In the genomic region with DNA sequence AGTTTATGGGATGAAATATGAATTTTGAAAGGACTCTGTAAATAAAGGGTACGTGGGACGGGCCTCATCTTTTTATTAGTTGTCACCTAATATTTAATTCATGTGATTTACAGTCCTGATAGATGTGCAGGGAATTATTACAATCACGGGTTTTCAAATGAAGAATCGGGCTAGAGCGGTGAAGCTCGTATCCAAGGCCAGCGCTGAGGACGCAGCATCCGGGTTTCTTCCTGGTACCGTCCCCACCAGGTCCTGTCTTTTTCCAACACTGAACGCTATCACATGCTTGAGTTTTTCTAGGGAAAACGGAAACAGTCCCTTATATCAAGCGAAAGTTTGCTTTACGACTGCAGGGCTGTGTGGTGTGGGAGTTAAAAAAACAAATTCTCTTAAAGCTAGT, we compare ENCODE assay signal across 8 cellular contexts. TPM values are rescaled to one million over a fixed set of nuclear protein-coding genes. Genes with fewer than 3 reads are reported as not detected.
A peak's percentile ranks its signal among the peaks of the same experiment; 100 is the strongest.
DNase-seq lines count a peak whose midpoint lies in the region; ATAC-seq and TF ChIP-seq lines count a peak whose summit lies in the region.

No MANE protein-coding gene starts in this region.

- no peak for TF ChIP-seq POLR2A in lower leg skin (IDR thresholded peaks at IDR 0.05)

- intact Hi-C loops in lower leg skin (cut with DNase I; ENCODE audit: low total_unique reads): no loop called here

- TF ChIP-seq CTCF in lower leg skin (IDR thresholded peaks at IDR 0.05): no peak

- 1% methylated on average over 14 of the region's 14 CpGs for WGBS in lower leg skin, 2 donors

- DNase-seq in SHP77 (lab: John Stamatoyannopoulos, UW) (peak; percentile 13 to 31), SHP77 treated with DMSO at 0.1 percent for 48 hours (lab: John Stamatoyannopoulos, UW) (no peak), RPMI7951 (ENCODE audit: low read depth) (peak; percentile 25), dedifferentiated amniotic fluid mesenchymal stem cell (ENCODE audit: extremely low spot score) (peak; percentile 20), lower leg skin (ENCODE audit: low spot score in 2 of 2) (peak in 1 of 2 donors; percentile 85)

- no peak for ATAC-seq in GM21423 (IDR thresholded peaks at IDR 0.05; ENCODE audit: unreplicated experiment)
- no peak for ATAC-seq in GM18517 (IDR thresholded peaks at IDR 0.05; ENCODE audit: unreplicated experiment)

- H3K4me3 ChIP-seq in lower leg skin (ENCODE audit: low read depth, poor library complexity, severe bottlenecking): peak overlapping the region; percentile 21

- peak overlapping the region; percentile 99 for H3K27ac ChIP-seq in temporal lobe (ENCODE audit: low read depth, low read length)

RNA-seq across cellular contexts. Expression of gene SMDT1, which starts 0.8 kb away (rescaled TPM):
- total RNA-seq in RPMI7951 (2014; rRNA removed; shearing (Covaris generic)): 7.2 and 9.5 TPM in 2 replicates
- total RNA-seq in lower leg skin (10 to 100 TPM; 11.2 to 21.9 (median 12.6) TPM), temporal lobe (15.2 TPM)

RNA-seq across cellular contexts. Expression of gene PHETA2, which starts 6.2 kb away (rescaled TPM):
- total RNA-seq in RPMI7951 (2014; rRNA removed; shearing (Covaris generic)): 5.2 and 7.5 TPM in 2 replicates
- total RNA-seq in lower leg skin (10 to 100 TPM in 2 of 4 donors, 1 to 10 TPM in 2; 4.1 to 13.0 (median 11.3) TPM), temporal lobe (2.5 TPM)

RNA-seq across cellular contexts. Expression of gene NAGA, which starts 9.7 kb away (rescaled TPM):
- 25.8 and 35.4 TPM in 2 replicates for total RNA-seq in RPMI7951 (2014; rRNA removed; shearing (Covaris generic))
- total RNA-seq in lower leg skin: 10 to 100 TPM; 13.1 to 26.2 (median 17.3) TPM
- 7.6 TPM for total RNA-seq in temporal lobe

RNA-seq across cellular contexts. Expression of gene NDUFA6, which starts 10.3 kb away (rescaled TPM):
- 96.1 and 105 TPM in 2 replicates for total RNA-seq in RPMI7951 (2014; rRNA removed; shearing (Covaris generic))
- total RNA-seq in lower leg skin (10 to 100 TPM; 48.8 to 74.7 (median 58.4) TPM), temporal lobe (32.7 TPM)

RNA-seq across cellular contexts. Expression of gene CYP2D6, which starts 50.3 kb away (rescaled TPM):
- total RNA-seq in RPMI7951 (2014; rRNA removed; shearing (Covaris generic)): not detected in 2 replicates
- total RNA-seq in lower leg skin: 1 to 10 TPM in 2 of 4 donors, under 1 TPM in 2; 0.61 to 1.4 (median 0.97) TPM
- 2.0 TPM for total RNA-seq in temporal lobe
